Comparison of ENCODE assay signal across 15 cellular contexts in the genomic region with DNA sequence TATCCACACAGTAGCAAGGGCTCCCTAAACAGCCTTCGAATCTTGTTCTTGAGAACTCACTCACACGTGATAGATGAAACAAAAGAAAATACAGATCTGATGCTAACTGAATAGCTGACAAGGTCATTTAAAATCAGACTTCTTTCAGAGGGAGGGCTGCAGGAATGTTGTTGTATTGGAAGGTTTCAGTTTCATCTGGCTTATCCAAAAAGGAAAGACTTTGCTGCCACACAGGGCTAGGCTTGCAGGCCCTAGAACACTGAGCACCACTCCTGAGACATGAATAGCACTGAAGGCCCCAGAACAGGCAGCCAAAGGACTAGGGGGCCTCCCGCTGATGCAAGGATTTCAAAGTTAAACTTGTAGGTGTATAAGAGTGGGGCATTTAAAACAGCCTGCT. TPM values are rescaled to one million over a fixed set of nuclear protein-coding genes. Genes with fewer than 3 reads are reported as not detected.
DNase-seq lines count a peak whose midpoint lies in the region; ATAC-seq and TF ChIP-seq lines count a peak whose summit lies in the region.
"Had no signal": no experiment of that assay in that cellular context is flagged by ENCODE, and none has a peak within 500 bp of the region (broad histone marks: within the 10 kb centered on the region; RNA-seq: fewer than 3 reads in every experiment).

No MANE protein-coding gene starts in this region.

- H3K27ac ChIP-seq in right lobe of liver = peak overlapping the region in 1 of 3 donors; percentile 37
- H3K27ac ChIP-seq in thoracic aorta = peak overlapping the region; percentile 46 to 57
- H3K27ac ChIP-seq: C4-2B had no signal

- WGBS in right lobe of liver (ENCODE audit: insufficient coverage, low coverage, low lambda C conversion rate, missing lambda C conversion rate) = 43% methylated on average over 3 of the region's 3 CpGs

- peaks cover 97% of the 10 kb centered on the region for H3K4me1 Mint-ChIP-seq in activated B cell treated with CpG ODN at 0.5 μM for 24 hours

- H3K4me1 ChIP-seq in right lobe of liver = no peaks in the 10 kb centered on the region
- peaks cover 5 to 36% of the 10 kb centered on the region in 2 donors for H3K4me1 ChIP-seq in thoracic aorta (ENCODE audit: control insufficient read depth in 1 of 2, low read depth in 2 of 2)

- H3K9me3 ChIP-seq in right lobe of liver (no peaks in the 10 kb centered on the region), thoracic aorta (no peaks in the 10 kb centered on the region)

- TF ChIP-seq CTCF in activated B cell treated with CpG ODN at 0.5 μM for 24 hours (IDR thresholded peaks at IDR 0.05) = no peak
- TF ChIP-seq CTCF in right lobe of liver (IDR thresholded peaks at IDR 0.05) = no peak
- TF ChIP-seq CTCF in thoracic aorta (IDR thresholded peaks at IDR 0.05) = no peak

- DNase-seq in activated B cell treated with CpG ODN at 0.5 μM for 24 hours (no peak), right lobe of liver (no peak), thoracic aorta (ENCODE audit: low spot score) (no peak), NCI-H2196 (lab: John Stamatoyannopoulos, UW; ENCODE audit: unreplicated experiment) (no peak), ACHN (no peak)
- DNase-seq: activated gamma-delta T cell treated with Interleukin-2 at 50 U/mL for 16 hours; central memory CD4-positive, alpha-beta T cell; NCI-H187 treated with DMSO at 0.1 percent for 48 hours; NCI-H82; stimulated activated CD4-positive, alpha-beta T cell treated with anti-CD3 and anti-CD28 coated beads, Interleukin-15, amount 100 ng/mL, for 24 hours had no signal

- ATAC-seq in GM18868 (IDR thresholded peaks at IDR 0.05; ENCODE audit: unreplicated experiment) (peak; percentile 4), activated B cell treated with CpG ODN at 0.5 μM for 24 hours (ENCODE audit: low read depth) (peak; percentile 3), right lobe of liver (peak in 3 of 4 donors; percentile 27 to 51 (median 33)), thoracic aorta (ENCODE audit: insufficient number of reproducible peaks, low FRiP score, low read depth) (no peak), HG03175 (IDR thresholded peaks at IDR 0.05; ENCODE audit: unreplicated experiment) (no peak)
- ATAC-seq: left lobe of liver had no signal

- H3K4me3 ChIP-seq in right lobe of liver = no peak overlapping the region
- no peak overlapping the region for H3K4me3 ChIP-seq in thoracic aorta

- no peaks in the 10 kb centered on the region for H3K27me3 ChIP-seq in right lobe of liver
- no peaks in the 10 kb centered on the region for H3K27me3 ChIP-seq in thoracic aorta (replicated peaks; ENCODE audit: insufficient read depth)

- CTCF ChIA-PET in activated B cell treated with CpG ODN at 0.5 μM for 24 hours (lab: Charles Lee) = interaction anchor here (0.9 to 4.4 kb wide), 7 partner anchors 9 to 27 kb away, joined by 3 to 36 read pairs (median 5); no protein-coding TSS in a partner anchor

- peak overlapping the region; percentile 98 for H3K27ac Mint-ChIP-seq in activated B cell treated with CpG ODN at 0.5 μM for 24 hours

- intact Hi-C loops in activated B cell treated with CpG ODN at 0.5 μM for 24 hours (cut with micrococcal nuclease) = loop anchor here (1.0 to 10.0 kb wide), 4 partner anchors 9 to 1241 kb away; no protein-coding TSS in a partner anchor
- intact Hi-C loops in right lobe of liver (cut with DNase I) = no loop called here

- H3K9me3 Mint-ChIP-seq in activated B cell treated with CpG ODN at 0.5 μM for 24 hours = peaks cover 2% of the 10 kb centered on the region

- no peak for TF ChIP-seq POLR2A in right lobe of liver (IDR thresholded peaks at IDR 0.05)

- POLR2A ChIA-PET in activated B cell treated with CpG ODN at 0.5 μM for 24 hours (lab: Charles Lee) = interaction anchor here (0.7 to 12.0 kb wide), 9 partner anchors 11 to 1023 kb away, joined by 3 to 228 read pairs (median 5); partner anchors contain the start of gene PIK3R1

- H3K36me3 Mint-ChIP-seq in activated B cell treated with CpG ODN at 0.5 μM for 24 hours (ENCODE audit: low read depth) = peaks cover 62% of the 10 kb centered on the region

- H3K36me3 ChIP-seq in right lobe of liver (no peaks in the 10 kb centered on the region), thoracic aorta (no peaks in the 10 kb centered on the region)

- no peaks in the 10 kb centered on the region for H3K27me3 Mint-ChIP-seq in activated B cell treated with CpG ODN at 0.5 μM for 24 hours

- in situ Hi-C loops in ACHN (cut with HindIII; ENCODE audit: low pct_ligation_motif_present, low pct_unique_long_range_greater_than_20kb, low sequenced_read_pairs) = loop anchor here (25.0 kb wide), 1 partner anchor 381 kb away; no protein-coding TSS in a partner anchor

- peak overlapping the region; percentile 91 for H3K4me3 Mint-ChIP-seq in activated B cell treated with CpG ODN at 0.5 μM for 24 hours

RNA-seq across cellular contexts. Expression of gene CD180, which starts 3.1 kb away (rescaled TPM):
- 32.6 and 35.7 TPM in 2 replicates for total RNA-seq in activated B cell treated with CpG ODN at 0.5 μM for 24 hours
- 1 to 10 TPM in 2 of 6 experiments, under 1 TPM in 4; 0.44 to 3.3 (median 0.67) TPM for total RNA-seq in right lobe of liver
- under 1 TPM; 0.81 to 0.85 TPM for total RNA-seq in thoracic aorta
- total RNA-seq: activated CD8-positive, alpha-beta memory T cell treated with anti-CD3 and anti-CD28 coated beads for 36 hours had no signal

Comparison
In these comparisons a context has a peak if more than half of its experiments do, and no peak if none do; other contexts are left out.
1. ATAC-seq: peak in GM18868 (single experiment), activated B cell treated with CpG ODN at 0.5 μM for 24 hours (single experiment) and right lobe of liver (3 of 4); none in thoracic aorta (single experiment) and HG03175 (single experiment).